8 cellular contexts compared by ENCODE assay signal in the genomic region with DNA sequence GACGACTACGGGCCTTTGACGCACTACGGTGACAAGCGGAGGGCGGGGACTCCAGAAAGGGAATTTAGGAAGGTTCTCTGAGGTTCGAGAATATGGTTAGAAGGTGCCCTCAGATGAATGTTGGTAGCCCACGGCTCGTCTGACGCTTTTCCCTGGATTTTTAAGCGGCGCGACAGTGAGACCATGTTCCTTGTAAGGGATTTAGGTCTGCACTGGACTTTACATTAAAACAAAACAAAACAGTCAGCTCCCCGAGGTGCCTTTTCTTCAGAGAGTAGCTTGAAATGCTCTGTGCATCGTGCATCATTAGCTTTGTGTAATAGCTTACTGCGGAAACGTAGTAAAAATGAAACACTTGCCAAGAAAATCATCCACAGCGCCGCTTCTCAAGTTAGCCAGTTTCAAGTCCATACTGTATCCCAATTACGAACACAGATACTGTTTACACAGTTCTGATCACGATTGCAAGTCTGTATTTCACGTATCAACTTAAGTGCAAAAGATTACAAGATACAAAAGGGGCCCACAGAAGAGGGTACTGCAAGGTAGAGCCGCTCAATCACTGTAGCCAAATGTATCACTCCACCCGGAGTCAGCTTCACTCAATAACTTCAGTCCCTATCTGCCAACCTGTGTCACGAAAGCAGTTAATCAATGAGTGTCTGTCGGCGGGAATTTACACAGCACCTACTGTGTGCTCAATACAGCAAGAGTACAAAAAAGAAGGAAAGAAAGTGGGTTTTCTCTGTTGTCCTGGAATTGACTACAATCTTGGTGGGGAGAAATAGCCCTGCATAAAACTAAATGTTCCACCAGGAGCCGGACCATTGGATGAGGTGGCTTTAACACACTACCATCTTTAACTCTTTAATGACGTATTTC. TPM values are rescaled to one million over a fixed set of nuclear protein-coding genes. Genes with fewer than 3 reads are reported as not detected.
DNase-seq lines count a peak whose midpoint lies in the region; ATAC-seq and TF ChIP-seq lines count a peak whose summit lies in the region.

No MANE protein-coding gene starts in this region.

- peaks cover 7% of the 10 kb centered on the region for H3K4me1 ChIP-seq in CD8-positive, alpha-beta T cell (ENCODE audit: insufficient read depth, low read length)
- H3K4me1 ChIP-seq in IMR-90 (ENCODE audit: control insufficient read depth, insufficient read depth, low read length) (no peaks in the 10 kb centered on the region), thyroid gland (peaks cover 0 to 6% of the 10 kb centered on the region in 2 donors)

- peaks cover 0 to 10% of the 10 kb centered on the region in 2 experiments; a peak in 2 of 4 replicates for H3K79me1 ChIP-seq in IMR-90 (ENCODE audit: low read depth in 1 of 2, low read length in 2 of 2)

- peak overlapping the region; percentile 60 for H2AK9ac ChIP-seq in IMR-90 (replicated peaks; ENCODE audit: low read depth, low read length, poor library complexity)

- POLR2A ChIA-PET in CD8-positive, alpha-beta T cell (lab: Charles Lee) = interaction anchor here (0.5 to 1.8 kb wide), 5 partner anchors 32 to 1246 kb away, joined by 3 to 21 read pairs (median 5); partner anchors contain the start of genes RPL39 and UBE2A
- POLR2A ChIA-PET in IMR-90 (lab: Charles Lee; ENCODE audit: unreplicated experiment) = no interaction called here
- POLR2A ChIA-PET in GM10248 (lab: Yijun Ruan, JAX) = interaction anchor here (1.1 kb wide), 1 partner anchor 185 kb away, joined by 6 read pairs; the partner anchor contains the start of gene RPL39

- no peaks in the 10 kb centered on the region for H3K9me3 ChIP-seq in CD8-positive, alpha-beta T cell (ENCODE audit: low read length)
- no peaks in the 10 kb centered on the region for H3K9me3 ChIP-seq in IMR-90 (ENCODE audit: control insufficient read depth, insufficient read depth, low read length)
- H3K9me3 ChIP-seq in thyroid gland = no peaks in the 10 kb centered on the region

- H3K27me3 Mint-ChIP-seq in CD8-positive, alpha-beta T cell (ENCODE audit: low read depth) = no peaks in the 10 kb centered on the region

- peak overlapping the region; percentile 89 for H3K4me3 ChIP-seq in CD8-positive, alpha-beta T cell (ENCODE audit: low read depth, low read length)
- H3K4me3 ChIP-seq in IMR-90 (ENCODE audit: insufficient read depth, low read depth, low read length) = peak overlapping the region; percentile 51
- peak overlapping the region; percentile 79 for H3K4me3 ChIP-seq in astrocyte of the spinal cord (ENCODE audit: low read depth, low read length)
- peak overlapping the region in 2 of 3 donors; percentile 43 to 70 for H3K4me3 ChIP-seq in thyroid gland (replicated peaks in 1 of 3)

- peak overlapping the region; percentile 55 for H4K5ac ChIP-seq in IMR-90 (ENCODE audit: low read depth, low read length)

- H3K9ac ChIP-seq in IMR-90 (ENCODE audit: low read depth, low read length) = peak overlapping the region; percentile 69

- H4K20me1 ChIP-seq in IMR-90 (ENCODE audit: insufficient read depth, low read length) = peaks cover 14% of the 10 kb centered on the region

- H3K23ac ChIP-seq in IMR-90 (ENCODE audit: low read depth, low read length) = peak overlapping the region; percentile 28; the same call in 1 of the 2 replicates

- CTCF ChIA-PET in CD8-positive, alpha-beta T cell (lab: Charles Lee) = no interaction called here
- CTCF ChIA-PET in IMR-90 (lab: Yijun Ruan, JAX) (no interaction called here), GM10248 (lab: Yijun Ruan, JAX) (interaction anchor here (1.2 to 1.3 kb wide), 2 partner anchors 10 to 91 kb away, joined by 4 read pairs; no protein-coding TSS in a partner anchor)

- no peak overlapping the region for H2BK15ac ChIP-seq in IMR-90 (ENCODE audit: low read depth, low read length)

- intact Hi-C loops in CD8-positive, alpha-beta T cell (cut with DNase I, micrococcal nuclease) = loop anchor here (1.0 to 10.0 kb wide), 6 partner anchors 32 to 248 kb away; partner anchors contain the start of genes SEPTIN6 (in 2 of the 2), UBE2A (in 2 of the 2), SLC25A5 (in 1 of the 2) and UPF3B (in 1 of the 2)
- intact Hi-C loops in IMR-90 (cut with micrococcal nuclease) (loop anchor here (5.0 kb wide), 2 partner anchors 186 to 266 kb away; partner anchors contain the start of genes NDUFA1, RNF113A and RPL39), thyroid gland (cut with DNase I) (no loop called here)

- peak overlapping the region; percentile 41 to 98 for H4K8ac ChIP-seq in IMR-90 (ENCODE audit: low read depth in 2 of 2, low read length in 2 of 2)

- peak overlapping the region; percentile 94 for H2AFZ ChIP-seq in IMR-90 (replicated peaks; ENCODE audit: low read length, poor library complexity)

- in situ Hi-C loops in IMR-90 (cut with MboI; ENCODE audit: low sequenced_read_pairs) = no loop called here
- in situ Hi-C loops in astrocyte of the spinal cord (cut with HindIII; ENCODE audit: low sequenced_read_pairs) = no loop called here

- H3K9me3 Mint-ChIP-seq in CD8-positive, alpha-beta T cell = no peaks in the 10 kb centered on the region

- H3K4me2 ChIP-seq in IMR-90 (ENCODE audit: low read depth, low read length) = peak overlapping the region; percentile 78

- H3K4me3 Mint-ChIP-seq in CD8-positive, alpha-beta T cell = peak overlapping the region; percentile 87

- H3K4ac ChIP-seq in IMR-90 (ENCODE audit: low read depth, low read length) = peak overlapping the region; percentile 63

- H3K18ac ChIP-seq in IMR-90 (ENCODE audit: low read depth, low read length) = peak overlapping the region; percentile 8; the same call in 1 of the 2 replicates

- peak overlapping the region; percentile 97 for H3K27ac Mint-ChIP-seq in CD8-positive, alpha-beta T cell

- H2AK5ac ChIP-seq in IMR-90 (ENCODE audit: low read depth, low read length) = no peak overlapping the region

- H4K91ac ChIP-seq in IMR-90 (ENCODE audit: insufficient read depth, low read depth, low read length) = peak overlapping the region; percentile 60; the same call in 1 of the 2 replicates

- no peaks in the 10 kb centered on the region for H3K36me3 ChIP-seq in CD8-positive, alpha-beta T cell (ENCODE audit: insufficient read depth, low read length)
- H3K36me3 ChIP-seq in IMR-90 (ENCODE audit: control insufficient read depth, insufficient read depth, low read length) (no peaks in the 10 kb centered on the region), thyroid gland (no peaks in the 10 kb centered on the region)

- peaks cover 8% of the 10 kb centered on the region for H3K36me3 Mint-ChIP-seq in CD8-positive, alpha-beta T cell

- DNase-seq in CD8-positive, alpha-beta T cell = no peak
- DNase-seq in IMR-90 (peak; percentile 49), astrocyte of the spinal cord (ENCODE audit: low read depth, low spot score) (peak; percentile 92), left lobe of liver (ENCODE audit: low spot score) (no peak), thyroid gland (peak in 1 of 2 donors; percentile 5), GM10248 (ENCODE audit: extremely low spot score) (no peak)

- dilution Hi-C loops in IMR-90 (cut with HindIII; ENCODE audit: low sequenced_read_pairs, unreplicated experiment) = no loop called here

- H3K27ac ChIP-seq in CD8-positive, alpha-beta T cell (ENCODE audit: low read depth, low read length) = peak overlapping the region; percentile 94
- H3K27ac ChIP-seq in IMR-90 (ENCODE audit: insufficient read depth, low read length) (peak overlapping the region; percentile 69), thyroid gland (peak overlapping the region; percentile 62 to 94 (median 85))

- peaks cover 37% of the 10 kb centered on the region for H3K4me1 Mint-ChIP-seq in CD8-positive, alpha-beta T cell (ENCODE audit: low read depth)

- peak overlapping the region; percentile 72 for H2BK5ac ChIP-seq in IMR-90 (ENCODE audit: low read depth, low read length, poor library complexity, severe bottlenecking)

- no TSS peak for BruUV-seq in IMR-90 (replicated peaks; lab: Mats Ljungman, UMichigan)

- peak; percentile 60 for TF ChIP-seq POLR2A in IMR-90 (IDR thresholded peaks at IDR 0.05; ENCODE audit: low read depth, low read length)
- TF ChIP-seq POLR2A in thyroid gland (IDR thresholded peaks at IDR 0.05) = peak in 1 of 2 donors; percentile 68

- TF ChIP-seq RAD21 in IMR-90 (IDR thresholded peaks at IDR 0.05; ENCODE audit: low read length) = no peak

- 0 out of 2 replicates have a peak, but pooled peaks cover 3% of the 10 kb centered on the region for H3K9me1 ChIP-seq in IMR-90 (ENCODE audit: insufficient read depth, low read length)

- H2BK20ac ChIP-seq in IMR-90 (ENCODE audit: low read depth, low read length) = no peak overlapping the region

- H2BK120ac ChIP-seq in IMR-90 (ENCODE audit: low read depth, low read length) = no peak overlapping the region

- H3K14ac ChIP-seq in IMR-90 (replicated peaks; ENCODE audit: low read depth, low read length) = peak overlapping the region; percentile 65

- no peaks in the 10 kb centered on the region for H3K27me3 ChIP-seq in CD8-positive, alpha-beta T cell (ENCODE audit: insufficient read depth, low read length)
- H3K27me3 ChIP-seq in IMR-90 (ENCODE audit: control insufficient read depth, insufficient read depth, low read length) (no peaks in the 10 kb centered on the region), thyroid gland (no peaks in the 10 kb centered on the region)

- peak; percentile 24 for ATAC-seq in CD8-positive, alpha-beta T cell
- ATAC-seq in GM19397 (IDR thresholded peaks at IDR 0.05; ENCODE audit: unreplicated experiment) (peak; percentile 2), IMR-90 (ENCODE audit: low read depth) (peak; percentile 28), left lobe of liver (peak; percentile 89), GM19467 (IDR thresholded peaks at IDR 0.05; ENCODE audit: unreplicated experiment) (no peak)

- no peak overlapping the region; the same call in 1 of the 2 replicates for H3K56ac ChIP-seq in IMR-90 (ENCODE audit: extremely low read depth, insufficient read depth, low read length)

- 44% methylated on average over 4 of the region's 29 CpGs; no CpG with 5 or more reads in 1 of the 2 experiments for WGBS in IMR-90 (ENCODE audit: extremely low coverage in 2 of 2, insufficient read length in 1 of 2), 2 experiments
- WGBS in thyroid gland, 2 donors = 15 to 21% methylated on average over 22 to 26 of the region's 29 CpGs

- TF ChIP-seq CTCF in CD8-positive, alpha-beta T cell (IDR thresholded peaks at IDR 0.05) = no peak
- TF ChIP-seq CTCF in IMR-90 (conservative IDR thresholded peaks at IDR 0.05; ENCODE audit: low read depth, low read length) = no peak
- no peak for TF ChIP-seq CTCF in astrocyte of the spinal cord (IDR thresholded peaks at IDR 0.05; ENCODE audit: low read depth, low read length)
- no peak for TF ChIP-seq CTCF in thyroid gland (IDR thresholded peaks at IDR 0.05)
- TF ChIP-seq CTCF in GM10248 (IDR thresholded peaks at IDR 0.05; ENCODE audit: control extremely low read depth, extremely low read depth, low read depth, missing control alignments) = no peak

RNA-seq across cellular contexts. Expression of gene NKRF, which starts 0.5 kb away (rescaled TPM):
- total RNA-seq in CD8-positive, alpha-beta T cell = 10 to 100 TPM; 18.3 to 20.5 TPM
- 2.2 and 3.6 TPM in 2 replicates for total RNA-seq in IMR-90 (2012; rRNA removed)
- 4.1 TPM in 2 replicates for polyA plus RNA-seq in IMR-90 (2012; rRNA removed)
- 0.78 and 0.81 TPM in 2 replicates for polyA plus RNA-seq in IMR-90 (2012; cell fraction: cytosol; rRNA removed)
- polyA plus RNA-seq in IMR-90 (2012; cell fraction: nucleus; rRNA removed; ENCODE audit: low replicate concordance) = 0.86 and 5.4 TPM in 2 replicates
- 4.2 TPM for total RNA-seq in left lobe of liver
- total RNA-seq in thyroid gland = 1 to 10 TPM; 6.1 to 9.5 (median 7.9) TPM

RNA-seq across cellular contexts. Expression of gene UBE2A, which starts 32.4 kb away (rescaled TPM):
- 100 to 1,000 TPM; 101 to 103 TPM for total RNA-seq in CD8-positive, alpha-beta T cell
- total RNA-seq in IMR-90 (2012; rRNA removed) (12.9 and 20.3 TPM in 2 replicates), left lobe of liver (13.6 TPM), thyroid gland (10 to 100 TPM; 29.8 to 70.3 (median 41.3) TPM)
- 42.9 and 50.5 TPM in 2 replicates for polyA plus RNA-seq in IMR-90 (2012; rRNA removed)
- 60.8 and 68.7 TPM in 2 replicates for polyA plus RNA-seq in IMR-90 (2012; cell fraction: cytosol; rRNA removed)
- 23.6 and 57.4 TPM in 2 replicates for polyA plus RNA-seq in IMR-90 (2012; cell fraction: nucleus; rRNA removed; ENCODE audit: low replicate concordance)

RNA-seq across cellular contexts. Expression of gene STEEP1, which starts 41.5 kb away (rescaled TPM):
- total RNA-seq in CD8-positive, alpha-beta T cell = 10 to 100 TPM; 33.6 to 34.5 TPM
- total RNA-seq in IMR-90 (2012; rRNA removed) (33.2 and 47.5 TPM in 2 replicates), left lobe of liver (6.8 TPM), thyroid gland (10 to 100 TPM; 20.6 to 42.0 (median 33.7) TPM)
- 15.1 and 16.7 TPM in 2 replicates for polyA plus RNA-seq in IMR-90 (2012; rRNA removed)
- polyA plus RNA-seq in IMR-90 (2012; cell fraction: cytosol; rRNA removed) = 3.9 and 6.4 TPM in 2 replicates
- 2.8 and 13.5 TPM in 2 replicates for polyA plus RNA-seq in IMR-90 (2012; cell fraction: nucleus; rRNA removed; ENCODE audit: low replicate concordance)

Comparison
In these comparisons a context has a peak if more than half of its experiments do, and no peak if none do; other contexts are left out.
1. DNase-seq: peak in IMR-90 (single experiment) and astrocyte of the spinal cord (single experiment); none in CD8-positive, alpha-beta T cell (0 of 7), left lobe of liver (single experiment) and GM10248 (single experiment).
2. Peak in every context shown above with its lines, with median percentiles within 50 percentile points of each other: H3K27ac ChIP-seq and H3K4me3 ChIP-seq.